21 cellular contexts compared by ENCODE assay signal in the genomic region with DNA sequence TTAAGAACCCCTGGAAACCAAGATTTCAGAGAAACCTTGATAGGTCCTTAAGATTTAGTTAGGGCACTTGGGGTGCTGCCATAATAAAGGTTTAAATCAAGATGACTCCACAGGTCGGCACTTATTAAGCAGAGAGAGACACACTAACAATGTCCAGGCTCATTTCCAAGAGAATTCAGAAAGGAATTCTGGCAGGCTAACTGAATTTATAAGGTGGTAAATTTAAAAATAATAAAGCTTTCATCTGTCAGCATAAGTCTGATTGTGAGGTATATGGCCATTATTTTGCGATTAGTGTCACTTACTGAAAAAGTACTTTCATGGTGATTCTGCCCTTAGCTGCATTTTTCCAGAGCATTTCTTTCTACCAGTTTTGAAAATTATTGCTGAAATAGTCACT.
"Had no signal": no experiment of that assay in that cellular context is flagged by ENCODE, and none has a peak within 500 bp of the region (broad histone marks: within the 10 kb centered on the region; RNA-seq: fewer than 3 reads in every experiment).

No MANE protein-coding gene starts in this region.

- H3K27me3 ChIP-seq: hepatocyte, neutrophil, sigmoid colon had no signal

- H3K4me3 ChIP-seq: coronary artery, hepatocyte, lung, psoas muscle, sigmoid colon, skin epidermis had no signal

- DNase-seq: effector CD4-positive, alpha-beta T cell; endodermal cell; foreskin melanocyte; head of caudate nucleus; kidney; left cardiac atrium; left ventricle myocardium superior; mesenchymal stem cell; naive B cell; nephron progenitor cell; psoas muscle; retina; sigmoid colon; stimulated activated CD4-positive, alpha-beta T cell treated with anti-CD3 and anti-CD28 coated beads, Interleukin-2, amount 100 ng/mL, for 24 hours; stimulated activated naive CD4-positive, alpha-beta T cell treated with Interleukin-2 at 50 U/mL for 16 hours; trophoblast cell had no signal

- H3K27ac ChIP-seq: coronary artery, hepatocyte, neutrophil, psoas muscle, sigmoid colon, skin epidermis had no signal

- H3K36me3 ChIP-seq: neutrophil, sigmoid colon had no signal

- ATAC-seq: left cardiac atrium, left ventricle myocardium superior, psoas muscle had no signal

- H3K9me3 ChIP-seq: neutrophil, psoas muscle, sigmoid colon had no signal

- H3K4me1 ChIP-seq: psoas muscle, sigmoid colon had no signal
